Comparison of ENCODE assay signal across 10 cellular contexts in the genomic region with DNA sequence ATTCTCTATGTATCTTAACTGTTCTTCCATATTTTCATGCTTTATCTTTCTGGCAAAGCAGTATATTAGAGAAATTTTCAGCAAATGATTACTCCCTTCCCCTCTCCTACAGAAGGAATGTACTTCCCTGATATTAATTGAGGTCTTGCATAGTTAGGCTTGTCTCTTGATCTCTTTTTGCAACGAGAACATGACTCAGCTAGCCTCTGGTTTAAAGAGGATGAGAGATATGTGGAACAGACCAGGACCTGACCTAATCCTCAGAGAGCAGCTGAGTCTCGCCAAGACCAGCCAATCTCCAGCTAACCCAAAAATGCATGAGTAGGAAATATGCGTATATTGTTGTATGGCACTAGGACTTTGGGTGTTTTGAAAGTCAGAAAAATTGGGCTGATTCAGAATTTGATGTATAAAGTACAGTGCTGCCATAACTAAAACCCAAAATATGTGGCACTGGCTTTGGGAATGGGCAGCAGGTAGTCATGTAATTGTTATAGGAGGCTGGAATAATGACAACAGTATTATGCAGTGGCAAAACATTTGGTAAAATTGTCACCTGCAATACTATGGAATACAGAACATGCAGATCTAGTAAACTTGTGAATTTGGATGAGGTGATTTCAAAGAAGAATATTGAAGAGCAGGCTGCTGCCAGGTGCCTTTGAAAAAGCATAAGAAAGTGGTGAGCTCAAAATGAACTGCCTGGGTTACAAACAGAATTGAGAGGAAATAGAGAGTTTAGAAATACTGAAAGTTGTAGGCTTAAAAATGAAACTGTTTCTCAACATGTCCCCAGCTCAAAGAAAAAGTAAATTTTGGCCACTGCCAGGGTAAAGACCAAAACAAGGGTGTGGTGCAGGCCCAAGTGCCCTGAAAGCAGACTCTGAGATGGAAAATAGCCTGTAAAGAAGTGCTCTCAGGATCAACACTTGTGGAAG. TPM values are rescaled to one million over a fixed set of nuclear protein-coding genes. Genes with fewer than 3 reads are reported as not detected.
DNase-seq lines count a peak whose midpoint lies in the region; ATAC-seq, FAIRE-seq and TF ChIP-seq lines count a peak whose summit lies in the region.
"Had no signal": no experiment of that assay in that cellular context is flagged by ENCODE, and none has a peak within 500 bp of the region (broad histone marks: within the 10 kb centered on the region; RNA-seq: fewer than 3 reads in every experiment).

No MANE protein-coding gene starts in this region.

- no peak for TF ChIP-seq POLR2A in GM12878 (IDR thresholded peaks at IDR 0.05; ENCODE audit: low read depth, low read length)

- H3K27ac Mint-ChIP-seq in CD4-positive, alpha-beta memory T cell = peak overlapping the region; percentile 53 to 91 (median 90)

- no peaks in the 10 kb centered on the region for H3K27me3 ChIP-seq in CD4-positive, alpha-beta memory T cell (ENCODE audit: insufficient read depth, low read length)
- H3K27me3 ChIP-seq in GM12878 (replicated peaks in 1 of 2; ENCODE audit: control insufficient read depth in 2 of 2, insufficient read depth in 2 of 2, low read length in 1 of 2) = no peaks in the 10 kb centered on the region
- H3K27me3 ChIP-seq in BE2C = no peaks in the 10 kb centered on the region
- H3K27me3 ChIP-seq: cardiac muscle cell had no signal

- no peaks in the 10 kb centered on the region for H3K9me3 ChIP-seq in CD4-positive, alpha-beta memory T cell (ENCODE audit: control insufficient read depth in 1 of 2, low read length in 2 of 2)
- no peaks in the 10 kb centered on the region for H3K9me3 ChIP-seq in GM12878 (replicated peaks; ENCODE audit: control insufficient read depth, insufficient read depth, low read length)
- no peaks in the 10 kb centered on the region for H3K9me3 ChIP-seq in BE2C

- 35% methylated on average over 3 of the region's 3 CpGs for WGBS in GM12878 (ENCODE audit: insufficient coverage, insufficient replicate concordance, low lambda C conversion rate, missing lambda C conversion rate)

- peaks cover 0 to 9% of the 10 kb centered on the region in 2 donors for H3K36me3 Mint-ChIP-seq in CD4-positive, alpha-beta memory T cell

- POLR2A ChIA-PET in CD4-positive, alpha-beta memory T cell (lab: Charles Lee; ENCODE audit: partially characterized antibody) = interaction anchor here (1.6 kb wide), 1 partner anchor 9 kb away, joined by 15 read pairs; a partner anchor contains a TSS
- POLR2A ChIA-PET in GM12878 (lab: Charles Lee) = interaction anchor here (0.8 to 1.5 kb wide), 4 partner anchors 8 to 352 kb away, joined by 3 to 6 read pairs (median 3); no protein-coding TSS in a partner anchor

- intact Hi-C loops in CD4-positive, alpha-beta memory T cell (cut with micrococcal nuclease) = no loop called here
- intact Hi-C loops in GM12878 (cut with micrococcal nuclease; ENCODE audit: unreplicated experiment) = no loop called here

- no peaks in the 10 kb centered on the region for H3K9me3 Mint-ChIP-seq in CD4-positive, alpha-beta memory T cell

- TF ChIP-seq CTCF in GM12878 (IDR thresholded peaks at IDR 0.05 in 2 of 3, conservative IDR thresholded peaks at IDR 0.05 in 1 of 3; ENCODE audit: control insufficient read depth in 2 of 3, extremely low read depth in 1 of 3, insufficient read depth in 1 of 3, low read depth in 3 of 3, low read length in 3 of 3) = no peak
- TF ChIP-seq CTCF in BE2C (IDR thresholded peaks at IDR 0.05; ENCODE audit: low read depth, low read length) = no peak

- no peak overlapping the region for H3K4me3 ChIP-seq in CD4-positive, alpha-beta memory T cell (ENCODE audit: low read length in 2 of 2)
- H3K4me3 ChIP-seq in GM12878 (no peak overlapping the region), BE2C (ENCODE audit: low read depth, low read length) (no peak overlapping the region)
- H3K4me3 ChIP-seq: cardiac muscle cell had no signal

- H2AFZ ChIP-seq in GM12878 (ENCODE audit: control insufficient read depth, low read depth, low read length) = peak overlapping the region; percentile 74

- peaks cover 0 to 2% of the 10 kb centered on the region in 2 donors for H3K27me3 Mint-ChIP-seq in CD4-positive, alpha-beta memory T cell

- CTCF ChIA-PET in CD4-positive, alpha-beta memory T cell (lab: Charles Lee; ENCODE audit: partially characterized antibody) = interaction anchor here (1.2 to 1.5 kb wide), 2 partner anchors 9 to 187 kb away, joined by 3 to 5 read pairs; a partner anchor contains a TSS
- CTCF ChIA-PET in GM12878 (lab: Yijun Ruan, JAX) = interaction anchor here (1.6 kb wide), 1 partner anchor 9 kb away, joined by 6 read pairs; a partner anchor contains a TSS

- peak overlapping the region in 7 of 8 donors; percentile 1 to 72 (median 59) for H3K4me3 Mint-ChIP-seq in CD4-positive, alpha-beta memory T cell

- SMC1A ChIA-PET in GM12878 (lab: Charles Lee; ENCODE audit: uncharacterized antibody, unreplicated experiment) = interaction anchor here (0.5 to 2.4 kb wide), 12 partner anchors 8 to 184 kb away, joined by 3 to 15 read pairs (median 3); a partner anchor contains a TSS

- peaks cover 22% of the 10 kb centered on the region for H3K4me1 ChIP-seq in CD4-positive, alpha-beta memory T cell (ENCODE audit: insufficient read depth, low read length)
- H3K4me1 ChIP-seq in GM12878 (ENCODE audit: control insufficient read depth, insufficient read depth, low read length) (peaks cover 18% of the 10 kb centered on the region), BE2C (no peaks in the 10 kb centered on the region)

- BruUV-seq in GM12878 (replicated peaks; lab: Mats Ljungman, UMichigan) = no TSS peak

- H3K4me1 Mint-ChIP-seq in CD4-positive, alpha-beta memory T cell = peaks cover 7 to 17% (median 15%) of the 10 kb centered on the region in 4 donors

- DNase-seq in CD4-positive, alpha-beta memory T cell = no peak
- DNase-seq in GM12878 (ENCODE audit: low read depth, low spot score) (peak; percentile 39), COLO668 (lab: John Stamatoyannopoulos, UW; ENCODE audit: unreplicated experiment) (no peak), BE2C (no peak), HPDE6-E6E7 (ENCODE audit: extremely low spot score) (no peak)
- no peak for DNase-seq in effector CD8-positive, alpha-beta T cell (lab: John Stamatoyannopoulos, UW)

- H3K9ac ChIP-seq in GM12878 (ENCODE audit: control insufficient read depth, insufficient read depth, low read length) = peak overlapping the region; percentile 38; the same call in 1 of the 2 replicates

- H3K4me2 ChIP-seq in GM12878 (ENCODE audit: control insufficient read depth, insufficient read depth) = peak overlapping the region; percentile 82

- H3K79me2 ChIP-seq in GM12878 (ENCODE audit: control insufficient read depth, insufficient read depth, low read length) = no peaks in the 10 kb centered on the region

- no peak for TF ChIP-seq EP300 in GM12878 (IDR thresholded peaks at IDR 0.05; ENCODE audit: borderline replicate concordance in 1 of 2, control insufficient read depth in 1 of 2, low read depth in 2 of 2, low read length in 2 of 2)

- peak; percentile 73 for FAIRE-seq in GM12878 (lab: Jason Lieb, UNC)
- FAIRE-seq: H1 had no signal

- RAD21 ChIA-PET in GM12878 (lab: Charles Lee; ENCODE audit: unreplicated experiment) = interaction anchor here (1.0 to 1.3 kb wide), 2 partner anchors 9 to 15 kb away, joined by 4 to 6 read pairs; a partner anchor contains a TSS

- ATAC-seq in GM19397 (IDR thresholded peaks at IDR 0.05; ENCODE audit: unreplicated experiment) (peak; percentile 87), HG03378 (IDR thresholded peaks at IDR 0.05; ENCODE audit: unreplicated experiment) (peak; percentile 95), GM12878 (peak; percentile 96)

- no peaks in the 10 kb centered on the region for H4K20me1 ChIP-seq in GM12878 (ENCODE audit: control insufficient read depth, insufficient read depth)

- no peak overlapping the region for H3K27ac ChIP-seq in CD4-positive, alpha-beta memory T cell (ENCODE audit: low read depth, low read length)
- peak overlapping the region; percentile 60 for H3K27ac ChIP-seq in GM12878 (ENCODE audit: control insufficient read depth, insufficient read depth)
- H3K27ac ChIP-seq: cardiac muscle cell had no signal

- in situ Hi-C loops in GM12878 (cut with MboI) = no loop called here

- H3K36me3 ChIP-seq in CD4-positive, alpha-beta memory T cell (ENCODE audit: insufficient read depth, low read length) = no peaks in the 10 kb centered on the region
- no peaks in the 10 kb centered on the region for H3K36me3 ChIP-seq in GM12878 (ENCODE audit: control insufficient read depth in 2 of 2, insufficient read depth in 2 of 2, low read length in 1 of 2)
- H3K36me3 ChIP-seq in BE2C = no peaks in the 10 kb centered on the region
- H3K36me3 ChIP-seq: cardiac muscle cell had no signal

- TF ChIP-seq RAD21 in GM12878 (IDR thresholded peaks at IDR 0.05; ENCODE audit: insufficient read depth, low read depth, low read length) = no peak

TF ChIP-seq in GM12878, 131 proteins besides CTCF, POLR2A, EP300 and RAD21 (continues in another document):
- TF ChIP-seq EGR1 (IDR thresholded peaks at IDR 0.05; ENCODE audit: borderline replicate concordance in 1 of 2, low read depth in 2 of 2, low read length in 2 of 2) (no peak), JUND (IDR thresholded peaks at IDR 0.05; ENCODE audit: low read depth, low read length) (no peak), CBFB (IDR thresholded peaks at IDR 0.05; ENCODE audit: low read depth) (no peak), HCFC1 (IDR thresholded peaks at IDR 0.05; ENCODE audit: low read length) (no peak), SMC3 (IDR thresholded peaks at IDR 0.05; ENCODE audit: borderline replicate concordance, low read length) (no peak)

RNA-seq across cellular contexts. Expression of a gene that starts 9.3 kb away (rescaled TPM):
- 100 to 1,000 TPM; 150 to 156 TPM for total RNA-seq in CD4-positive, alpha-beta memory T cell
- 10 to 100 TPM; 79.1 to 87.4 TPM for polyA plus RNA-seq in CD4-positive, alpha-beta memory T cell
- total RNA-seq in GM12878 (2013; cell fraction: nucleolus; rRNA removed) = 366 and 383 TPM in 2 replicates
- total RNA-seq in GM12878 (2014; rRNA removed) = 71.4 and 91.5 TPM in 2 replicates
- 94.0 and 95.5 TPM in 2 replicates for total RNA-seq in GM12878 (2014; rRNA removed; fragmentation: Illumina TruSeq; extraction: Trizol)
- total RNA-seq in GM12878 (2021) = 84.8 and 85.1 TPM in 2 replicates
- polyA plus RNA-seq in GM12878 (2011; ENCODE audit: low read depth) = 22.0 TPM
- polyA plus RNA-seq in GM12878 (2011; rRNA removed) = 91.3 and 136 TPM in 2 replicates
- polyA plus RNA-seq in GM12878 (2011; cell fraction: cytosol; rRNA removed) = 27.6 and 30.7 TPM in 2 replicates
- polyA plus RNA-seq in GM12878 (2011; cell fraction: nucleus; rRNA removed) = 135 and 186 TPM in 2 replicates
- 45.7 and 49.5 TPM in 2 replicates for polyA plus RNA-seq in GM12878 (2012)
- polyA plus RNA-seq in GM12878 (2014; fragmentation: Illumina TruSeq; extraction: Trizol) = 87.2 and 116 TPM in 2 replicates
- polyA plus RNA-seq in GM12878 (2014; fragmentation: Nextera tagmentation; extraction: Ambion mirVana) = 100 to 1,000 TPM in 1 of 2 experiments, 10 to 100 TPM in 1; 89.1 to 101 TPM
- 57.6 and 59.8 TPM in 2 replicates for polyA plus RNA-seq in GM12878 (2014; rRNA removed)
- polyA plus RNA-seq in GM12878 (2016; fragmentation: Nextera tagmentation; extraction: Ambion mirVana) = 10 to 100 TPM; 95.5 to 96.5 TPM
- 107 and 196 TPM in 2 replicates for polyA minus RNA-seq in GM12878 (2011; rRNA and poly(A)+ RNA removed)
- polyA minus RNA-seq in GM12878 (2011; cell fraction: cytosol; rRNA and poly(A)+ RNA removed) = 19.4 and 22.5 TPM in 2 replicates
- polyA minus RNA-seq in GM12878 (2011; cell fraction: nucleus; rRNA and poly(A)+ RNA removed) = 248 and 344 TPM in 2 replicates
- polyA plus RNA-seq in BE2C (2012; ENCODE audit: insufficient read depth, insufficient read length, low read depth) = 51.5 TPM
